14 cellular contexts compared by ENCODE assay signal in the genomic region with DNA sequence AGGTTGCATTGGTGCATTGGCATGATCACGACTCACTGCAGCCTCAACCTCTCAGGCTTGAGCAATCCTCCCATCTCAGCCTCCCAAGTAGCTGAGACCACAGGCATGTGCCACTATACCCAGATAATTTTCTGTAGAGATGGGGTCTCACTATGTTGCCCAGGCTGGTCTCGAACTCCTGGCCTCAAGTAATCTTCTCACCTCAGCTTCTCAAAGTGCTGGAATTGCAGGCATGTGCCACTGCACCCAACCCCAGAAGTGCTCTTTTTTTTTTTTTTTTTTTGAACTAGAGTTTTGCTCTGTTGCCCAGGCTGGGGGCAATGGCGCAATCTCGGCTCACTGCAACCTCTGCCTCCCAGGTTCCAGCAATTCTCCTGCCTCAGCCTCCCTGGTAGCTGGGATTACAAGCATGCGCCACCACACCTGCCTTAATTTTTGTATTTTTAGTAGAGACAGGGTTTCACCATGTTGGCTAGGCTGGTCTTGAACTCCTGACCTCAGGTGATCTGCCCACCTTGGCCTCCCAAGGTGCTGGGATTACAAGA. TPM values are rescaled to one million over a fixed set of nuclear protein-coding genes. Genes with fewer than 3 reads are reported as not detected.
"Had no signal": no experiment of that assay in that cellular context is flagged by ENCODE, and none has a peak within 500 bp of the region (broad histone marks: within the 10 kb centered on the region; RNA-seq: fewer than 3 reads in every experiment).

No MANE protein-coding gene starts in this region.

RNA-seq across cellular contexts. Expression of gene OPN4, which starts 8.7 kb away (rescaled TPM):
- total RNA-seq: naive thymus-derived CD8-positive, alpha-beta T cell; natural killer cell treated with Interleukin-12 subunit alpha and Interleukin-12 subunit beta and Interleukin-15 and Interleukin-18, amount 100 ng/mL, for 72 hours; neural crest cell; osteocyte; pancreas; progenitor cell of endocrine pancreas; pulmonary artery endothelial cell; right lobe of liver; sigmoid colon; skeletal muscle tissue; stomach; upper lobe of right lung; urinary bladder; uterus had no signal

RNA-seq across cellular contexts. Expression of gene LDB3, which starts 22.6 kb away (rescaled TPM):
- total RNA-seq: natural killer cell treated with Interleukin-12 subunit alpha and Interleukin-12 subunit beta and Interleukin-15 and Interleukin-18, amount 100 ng/mL, for 72 hours; pulmonary artery endothelial cell had no signal
